ENCODE assay signal across 3 cellular contexts in the genomic region with DNA sequence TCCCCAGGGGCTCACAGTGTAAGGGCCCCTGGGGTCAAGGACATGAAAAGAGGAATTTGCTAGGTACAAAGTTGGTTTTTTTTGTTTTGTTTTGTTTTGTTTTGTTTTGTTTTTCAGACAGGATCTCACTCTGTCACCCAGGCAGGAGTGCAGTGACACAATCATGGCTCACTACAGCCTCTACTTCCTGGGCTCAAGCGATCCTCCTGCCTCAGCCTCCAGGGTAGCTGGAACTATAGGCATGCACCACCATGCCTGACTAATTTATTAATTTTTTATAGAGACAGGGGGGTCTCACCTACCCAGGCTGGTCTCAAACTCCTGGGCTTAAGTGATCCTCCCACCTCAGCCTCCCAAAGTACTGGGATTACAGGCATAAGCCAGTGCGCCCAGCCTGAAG. TPM values are rescaled to one million over a fixed set of nuclear protein-coding genes. Genes with fewer than 3 reads are reported as not detected.
"Had no signal": no experiment of that assay in that cellular context is flagged by ENCODE, and none has a peak within 500 bp of the region (broad histone marks: within the 10 kb centered on the region; RNA-seq: fewer than 3 reads in every experiment).

No MANE protein-coding gene starts in this region.

RNA-seq across cellular contexts. Expression of a gene that starts 42.5 kb away (rescaled TPM):
- total RNA-seq: activated CD4-positive, alpha-beta memory T cell treated with anti-CD3 and anti-CD28 coated beads, Interleukin-2, amount 10 ng/mL, durations not matched to agents 7 days and 5 days; foreskin keratinocyte; T-helper 2 cell treated with Interferon-gamma antibody and Interleukin-4, amounts not matched to agents 100 ng/mL and 5 ng/mL, for 36 hours had no signal
- polyA plus RNA-seq: foreskin keratinocyte had no signal
